20 cellular contexts compared by ENCODE assay signal in the genomic region with DNA sequence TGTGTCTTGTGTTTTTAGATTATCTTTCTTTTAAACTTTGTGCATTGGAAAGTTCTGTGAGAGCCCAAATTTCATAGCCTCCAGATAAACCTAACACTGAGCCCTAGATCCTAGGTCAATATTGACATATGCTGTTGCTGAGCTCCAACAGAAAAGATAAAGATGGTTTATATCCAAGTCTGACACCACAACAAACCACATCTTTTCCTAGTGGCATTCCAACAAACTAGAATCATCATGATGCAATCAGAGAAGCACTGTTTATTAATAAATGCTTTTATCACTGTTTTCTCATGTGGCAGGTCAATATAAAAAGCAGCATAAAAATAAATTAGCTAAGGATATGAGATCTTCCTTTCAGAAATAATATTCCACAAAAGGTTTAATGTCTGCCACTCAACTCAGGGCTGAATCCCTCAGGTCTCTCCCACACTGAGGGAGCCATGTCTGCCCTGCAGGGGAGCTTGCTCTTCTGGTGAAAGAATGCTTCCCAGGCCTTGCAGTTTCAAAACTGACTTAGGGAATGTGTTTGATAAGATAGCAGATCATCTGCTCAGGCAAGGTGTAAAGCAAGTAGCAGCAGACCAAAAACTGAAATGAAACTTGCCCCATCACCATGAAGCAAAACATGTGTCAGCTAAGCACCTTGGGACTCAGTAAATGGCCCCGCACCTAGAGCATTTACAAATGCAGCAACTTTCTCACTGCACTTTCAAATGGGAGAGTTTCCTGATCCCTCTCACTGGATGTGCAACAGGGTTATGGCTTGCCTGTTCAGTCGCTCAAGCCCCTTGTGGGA.
DNase-seq lines count a peak whose midpoint lies in the region; ATAC-seq, FAIRE-seq and TF ChIP-seq lines count a peak whose summit lies in the region.
"Had no signal": no experiment of that assay in that cellular context is flagged by ENCODE, and none has a peak within 500 bp of the region (broad histone marks: within the 10 kb centered on the region; RNA-seq: fewer than 3 reads in every experiment).

No MANE protein-coding gene starts in this region.

- POLR2A ChIA-PET in WTC11 (lab: Charles Lee), result no interaction called here

- no peak for TF ChIP-seq CTCF in brain microvascular endothelial cell (IDR thresholded peaks at IDR 0.05; ENCODE audit: low read depth, low read length, missing control alignments)
- no peak for TF ChIP-seq CTCF in keratinocyte (optimal IDR thresholded peaks at IDR 0.05 in 1 of 3, IDR thresholded peaks at IDR 0.05 in 1 of 3, conservative IDR thresholded peaks at IDR 0.05 in 1 of 3; ENCODE audit: extremely low read depth in 1 of 3, insufficient read depth in 2 of 3, low read length in 3 of 3)
- no peak for TF ChIP-seq CTCF in GM20000 (IDR thresholded peaks at IDR 0.05; ENCODE audit: extremely low read depth, missing control alignments)
- no peak for TF ChIP-seq CTCF in WTC11 (IDR thresholded peaks at IDR 0.05)

- H3K9me3 ChIP-seq in keratinocyte (ENCODE audit: control insufficient read depth, low read depth, low read length), result no peaks in the 10 kb centered on the region
- no peaks in the 10 kb centered on the region for H3K9me3 ChIP-seq in effector memory CD4-positive, alpha-beta T cell (ENCODE audit: control insufficient read depth, low read length)

- no peak overlapping the region for H3K4me3 Mint-ChIP-seq in WTC11
- H3K4me3 Mint-ChIP-seq: activated T-cell treated with anti-CD3 and anti-CD28 coated beads, Interleukin-2, amount 50 U/mL, for 72 hours; memory B cell had no signal

- H3K9me1 ChIP-seq in keratinocyte (ENCODE audit: control insufficient read depth, extremely low read depth, insufficient read depth, low read length), result no peaks in the 10 kb centered on the region

- CTCF ChIA-PET in WTC11 (lab: Charles Lee), result interaction anchor here (1.0 kb wide), 1 partner anchor 9 kb away, joined by 4 read pairs; no protein-coding TSS in a partner anchor

- peaks cover 7% of the 10 kb centered on the region for H3K4me1 Mint-ChIP-seq in WTC11
- H3K4me1 Mint-ChIP-seq: memory B cell had no signal

- H3K27ac ChIP-seq in brain microvascular endothelial cell (peak overlapping the region; percentile 22), keratinocyte (ENCODE audit: control insufficient read depth, insufficient read depth, low read length) (no peak overlapping the region)
- H3K27ac ChIP-seq in effector memory CD4-positive, alpha-beta T cell (ENCODE audit: insufficient read depth, low read length, poor library complexity, severe bottlenecking), result no peak overlapping the region

- DNase-seq in left ventricle myocardium superior (no peak), Right ventricle myocardium superior (no peak), brain microvascular endothelial cell (peak; percentile 67), keratinocyte (ENCODE audit: low read depth, low spot score) (no peak), NCI-H526 (lab: John Stamatoyannopoulos, UW) (no peak), GM20000 (ENCODE audit: low spot score) (no peak), WTC11 (ENCODE audit: low spot score) (no peak)
- DNase-seq in effector memory CD4-positive, alpha-beta T cell, result no peak
- DNase-seq: activated CD4-positive, alpha-beta T cell treated with anti-CD3 and anti-CD28 coated beads, Interleukin-2, amount 50 U/mL, for 4 hours; activated T-cell treated with anti-CD3 and anti-CD28 coated beads, Interleukin-2, amount 50 U/mL, for 72 hours; anterior cingulate cortex; IMR-90; NCI-H1105 treated with DMSO at 0.1 percent for 48 hours; NCI-H524; occipital lobe; stimulated activated CD4-positive, alpha-beta T cell treated with anti-CD3 and anti-CD28 coated beads, Interleukin-12 subunit alpha, Interleukin-12 subunit beta, amount 100 ng/mL, for 4 hours; T-helper 2 cell had no signal

- H3K4me2 ChIP-seq in keratinocyte (ENCODE audit: control insufficient read depth, extremely low read depth, insufficient read depth, low read depth, low read length), result peak overlapping the region; percentile 39

- no peaks in the 10 kb centered on the region for H3K36me3 ChIP-seq in brain microvascular endothelial cell (replicated peaks)
- no peaks in the 10 kb centered on the region for H3K36me3 ChIP-seq in keratinocyte (ENCODE audit: control insufficient read depth in 2 of 2, extremely low read depth in 1 of 2, insufficient read depth in 2 of 2, low read length in 2 of 2)
- H3K36me3 ChIP-seq in effector memory CD4-positive, alpha-beta T cell (ENCODE audit: control insufficient read depth, insufficient read depth, low read length), result no peaks in the 10 kb centered on the region

- H3K27ac Mint-ChIP-seq in WTC11, result no peak overlapping the region
- H3K27ac Mint-ChIP-seq: activated T-cell treated with anti-CD3 and anti-CD28 coated beads, Interleukin-2, amount 50 U/mL, for 72 hours; memory B cell had no signal

- H3K4me3 ChIP-seq in brain microvascular endothelial cell (ENCODE audit: low read depth, low read length) (no peak overlapping the region), keratinocyte (ENCODE audit: control insufficient read depth in 2 of 3, extremely low read depth in 1 of 3, insufficient read depth in 2 of 3, low read depth in 1 of 3, low read length in 3 of 3) (no peak overlapping the region)
- H3K4me3 ChIP-seq in effector memory CD4-positive, alpha-beta T cell (ENCODE audit: insufficient read depth, low read depth, low read length, poor library complexity, severe bottlenecking), result no peak overlapping the region
- H3K4me3 ChIP-seq: GM12878 had no signal

- H3K36me3 Mint-ChIP-seq in WTC11, result no peaks in the 10 kb centered on the region
- H3K36me3 Mint-ChIP-seq: memory B cell had no signal

- dilution Hi-C loops in keratinocyte (cut with MboI; ENCODE audit: extremely low pct_ligation_motif_present, low sequenced_read_pairs), result no loop called here

- intact Hi-C loops in left ventricle myocardium superior (cut with micrococcal nuclease) (no loop called here), Right ventricle myocardium superior (cut with DNase I) (no loop called here)

- H3K4me1 ChIP-seq in keratinocyte (ENCODE audit: control insufficient read depth, extremely low read depth, insufficient read depth, low read length), result peaks cover 10% of the 10 kb centered on the region
- no peaks in the 10 kb centered on the region for H3K4me1 ChIP-seq in effector memory CD4-positive, alpha-beta T cell (ENCODE audit: control insufficient read depth, insufficient read depth, low read length, poor library complexity, severe bottlenecking)

- no peak overlapping the region for H2AFZ ChIP-seq in keratinocyte (ENCODE audit: control insufficient read depth, low read length)

- no peaks in the 10 kb centered on the region for H4K20me1 ChIP-seq in keratinocyte (ENCODE audit: control insufficient read depth, extremely low read depth, insufficient read depth, low read length)

- in situ Hi-C loops in brain microvascular endothelial cell (cut with HindIII; ENCODE audit: low pct_ligation_motif_present, low sequenced_read_pairs), result no loop called here

- H3K79me2 ChIP-seq in keratinocyte (ENCODE audit: control insufficient read depth, insufficient read depth, low read length), result no peaks in the 10 kb centered on the region

- H3K9me3 Mint-ChIP-seq in WTC11, result peaks cover 13% of the 10 kb centered on the region; the same call in 1 of the 2 replicates

- H3K27me3 Mint-ChIP-seq in WTC11 (ENCODE audit: low read depth), result no peaks in the 10 kb centered on the region; the same call in 1 of the 2 replicates
- H3K27me3 Mint-ChIP-seq: memory B cell had no signal

- peak; percentile 59 for FAIRE-seq in keratinocyte (lab: Jason Lieb, UNC)
- FAIRE-seq: A204.1, GM12878 had no signal

- no peaks in the 10 kb centered on the region for H3K27me3 ChIP-seq in brain microvascular endothelial cell (replicated peaks)
- H3K27me3 ChIP-seq in keratinocyte (ENCODE audit: control insufficient read depth, extremely low read depth, insufficient read depth, low read length), result no peaks in the 10 kb centered on the region
- H3K27me3 ChIP-seq in effector memory CD4-positive, alpha-beta T cell (replicated peaks; ENCODE audit: control insufficient read depth, insufficient read depth, low read length, poor library complexity, severe bottlenecking), result no peaks in the 10 kb centered on the region

- ATAC-seq in left ventricle myocardium superior, result peak; percentile 41
- no peak for ATAC-seq in Right ventricle myocardium superior (ENCODE audit: poor library complexity)
- ATAC-seq in WTC11, result no peak
- ATAC-seq: activated T-cell treated with anti-CD3 and anti-CD28 coated beads, Interleukin-2, amount 50 U/mL, for 72 hours; GM12878 had no signal

- H3K9ac ChIP-seq in keratinocyte (ENCODE audit: control insufficient read depth, extremely low read depth, insufficient read depth, low read length), result no peak overlapping the region

TF ChIP-seq in WTC11, 78 proteins besides CTCF, POLR2A, EP300 and RAD21 (continues in another document):
- TF ChIP-seq ZNF232 (CRISPR knock-in tag; IDR thresholded peaks at IDR 0.05) (no peak), ZNF416 (CRISPR knock-in tag; IDR thresholded peaks at IDR 0.05) (no peak), ATF1 (CRISPR knock-in tag; IDR thresholded peaks at IDR 0.05) (no peak)
- TF ChIP-seq, protein P1, sequence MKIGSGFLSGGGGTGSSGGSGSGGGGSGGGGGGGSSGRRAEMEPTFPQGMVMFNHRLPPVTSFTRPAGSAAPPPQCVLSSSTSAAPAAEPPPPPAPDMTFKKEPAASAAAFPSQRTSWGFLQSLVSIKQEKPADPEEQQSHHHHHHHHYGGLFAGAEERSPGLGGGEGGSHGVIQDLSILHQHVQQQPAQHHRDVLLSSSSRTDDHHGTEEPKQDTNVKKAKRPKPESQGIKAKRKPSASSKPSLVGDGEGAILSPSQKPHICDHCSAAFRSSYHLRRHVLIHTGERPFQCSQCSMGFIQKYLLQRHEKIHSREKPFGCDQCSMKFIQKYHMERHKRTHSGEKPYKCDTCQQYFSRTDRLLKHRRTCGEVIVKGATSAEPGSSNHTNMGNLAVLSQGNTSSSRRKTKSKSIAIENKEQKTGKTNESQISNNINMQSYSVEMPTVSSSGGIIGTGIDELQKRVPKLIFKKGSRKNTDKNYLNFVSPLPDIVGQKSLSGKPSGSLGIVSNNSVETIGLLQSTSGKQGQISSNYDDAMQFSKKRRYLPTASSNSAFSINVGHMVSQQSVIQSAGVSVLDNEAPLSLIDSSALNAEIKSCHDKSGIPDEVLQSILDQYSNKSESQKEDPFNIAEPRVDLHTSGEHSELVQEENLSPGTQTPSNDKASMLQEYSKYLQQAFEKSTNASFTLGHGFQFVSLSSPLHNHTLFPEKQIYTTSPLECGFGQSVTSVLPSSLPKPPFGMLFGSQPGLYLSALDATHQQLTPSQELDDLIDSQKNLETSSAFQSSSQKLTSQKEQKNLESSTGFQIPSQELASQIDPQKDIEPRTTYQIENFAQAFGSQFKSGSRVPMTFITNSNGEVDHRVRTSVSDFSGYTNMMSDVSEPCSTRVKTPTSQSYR (CRISPR knock-in tag; IDR thresholded peaks at IDR 0.05), result no peak
